9 cellular contexts compared by ENCODE assay signal in genomic region chr19:7870571-7871279, GRCh38. TPM values are rescaled to one million over a fixed set of nuclear protein-coding genes. Genes with fewer than 3 reads are reported as not detected.
A peak's percentile ranks its signal among the peaks of the same experiment; 100 is the strongest.
DNase-seq lines count a peak whose midpoint lies in the region; ATAC-seq, FAIRE-seq and TF ChIP-seq lines count a peak whose summit lies in the region.
"Had no signal": no experiment of that assay in that cellular context is flagged by ENCODE, and none has a peak within 500 bp of the region (broad histone marks: within the 10 kb centered on the region; RNA-seq: fewer than 3 reads in every experiment).

No MANE protein-coding gene starts in this region.

- no peaks in the 10 kb centered on the region for H3K36me3 ChIP-seq in CD4-positive, alpha-beta memory T cell (ENCODE audit: insufficient read depth, low read length)
- 0 out of 2 replicates have a peak, but pooled peaks cover 4% of the 10 kb centered on the region for H3K36me3 ChIP-seq in HAP-1 (replicated peaks)
- no peaks in the 10 kb centered on the region for H3K36me3 ChIP-seq in keratinocyte (ENCODE audit: control insufficient read depth in 2 of 2, extremely low read depth in 1 of 2, insufficient read depth in 2 of 2, low read length in 2 of 2)
- H3K36me3 ChIP-seq in tibial artery: no peaks in the 10 kb centered on the region

- H3K9me1 ChIP-seq in keratinocyte (ENCODE audit: control insufficient read depth, extremely low read depth, insufficient read depth, low read length): no peaks in the 10 kb centered on the region

- peaks cover 4% of the 10 kb centered on the region for H3K27me3 ChIP-seq in CD4-positive, alpha-beta memory T cell (ENCODE audit: insufficient read depth, low read length)
- H3K27me3 ChIP-seq in HAP-1 (ENCODE audit: low read depth): no peaks in the 10 kb centered on the region
- peaks cover 31% of the 10 kb centered on the region for H3K27me3 ChIP-seq in keratinocyte (ENCODE audit: control insufficient read depth, extremely low read depth, insufficient read depth, low read length)
- peaks cover 0 to 52% of the 10 kb centered on the region in 2 donors for H3K27me3 ChIP-seq in tibial artery

- H3K4me3 ChIP-seq in CD4-positive, alpha-beta memory T cell (ENCODE audit: low read length in 2 of 2): no peak overlapping the region
- H3K4me3 ChIP-seq in HAP-1: no peak overlapping the region
- H3K4me3 ChIP-seq in keratinocyte (ENCODE audit: control insufficient read depth in 2 of 3, extremely low read depth in 1 of 3, insufficient read depth in 2 of 3, low read depth in 1 of 3, low read length in 3 of 3): no peak overlapping the region
- H3K4me3 ChIP-seq in tibial artery: no peak overlapping the region

- ATAC-seq in activated naive CD8-positive, alpha-beta T cell treated with anti-CD3 and anti-CD28 coated beads, Interleukin-2, amount 10 ng/mL, durations not matched to agents 7 days and 5 days (ENCODE audit: low read depth): no peak
- ATAC-seq in GM21381 (IDR thresholded peaks at IDR 0.05; ENCODE audit: unreplicated experiment): no peak

- no peak overlapping the region for H3K9ac ChIP-seq in keratinocyte (ENCODE audit: control insufficient read depth, extremely low read depth, insufficient read depth, low read length)

- no peak overlapping the region for H3K27ac ChIP-seq in CD4-positive, alpha-beta memory T cell (ENCODE audit: low read depth, low read length)
- H3K27ac ChIP-seq in keratinocyte (ENCODE audit: control insufficient read depth, insufficient read depth, low read length) (no peak overlapping the region), tibial artery (no peak overlapping the region)

- peak overlapping the region in 3 of 7 donors; percentile 4 to 91 (median 35) for H3K27ac Mint-ChIP-seq in CD4-positive, alpha-beta memory T cell
- H3K27ac Mint-ChIP-seq in activated naive CD8-positive, alpha-beta T cell treated with anti-CD3 and anti-CD28 coated beads, Interleukin-2, amount 10 ng/mL, durations not matched to agents 7 days and 5 days: peak overlapping the region; percentile 76
- peak overlapping the region; percentile 95 for H3K27ac Mint-ChIP-seq in type B pancreatic cell

- POLR2A ChIA-PET in CD4-positive, alpha-beta memory T cell (lab: Charles Lee; ENCODE audit: partially characterized antibody): interaction anchor here (0.7 to 1.7 kb wide), 2 partner anchors 9 to 36 kb away, joined by 4 to 5 read pairs; no protein-coding TSS in a partner anchor
- POLR2A ChIA-PET in activated naive CD8-positive, alpha-beta T cell treated with anti-CD3 and anti-CD28 coated beads, Interleukin-2, amount 10 ng/mL, durations not matched to agents 7 days and 5 days (lab: Charles Lee): no interaction called here

- H3K36me3 Mint-ChIP-seq in CD4-positive, alpha-beta memory T cell: no peaks in the 10 kb centered on the region
- H3K36me3 Mint-ChIP-seq in activated naive CD8-positive, alpha-beta T cell treated with anti-CD3 and anti-CD28 coated beads, Interleukin-2, amount 10 ng/mL, durations not matched to agents 7 days and 5 days: no peaks in the 10 kb centered on the region
- peaks cover 4% of the 10 kb centered on the region for H3K36me3 Mint-ChIP-seq in type B pancreatic cell

- intact Hi-C loops in CD4-positive, alpha-beta memory T cell (cut with micrococcal nuclease): no loop called here
- intact Hi-C loops in tibial artery (cut with DNase I; ENCODE audit: low total_unique reads): no loop called here

- H4K20me1 ChIP-seq in keratinocyte (ENCODE audit: control insufficient read depth, extremely low read depth, insufficient read depth, low read length): peaks cover 2% of the 10 kb centered on the region

- peak; percentile 52 for FAIRE-seq in keratinocyte (lab: Jason Lieb, UNC)
- FAIRE-seq: islet of Langerhans had no signal

- in situ Hi-C loops in HAP-1 (cut with MboI; ENCODE audit: low sequenced_read_pairs): no loop called here

- CTCF ChIA-PET in CD4-positive, alpha-beta memory T cell (lab: Charles Lee; ENCODE audit: partially characterized antibody): interaction anchor here (0.5 to 1.0 kb wide), 3 partner anchors 9 to 448 kb away, joined by 3 read pairs; no protein-coding TSS in a partner anchor

- H3K4me1 Mint-ChIP-seq in CD4-positive, alpha-beta memory T cell: peaks cover 14 to 47% (median 25%) of the 10 kb centered on the region in 4 donors
- H3K4me1 Mint-ChIP-seq in activated naive CD8-positive, alpha-beta T cell treated with anti-CD3 and anti-CD28 coated beads, Interleukin-2, amount 10 ng/mL, durations not matched to agents 7 days and 5 days: peaks cover 23% of the 10 kb centered on the region
- H3K4me1 Mint-ChIP-seq in type B pancreatic cell (ENCODE audit: unreplicated experiment): peaks cover 13% of the 10 kb centered on the region

- TF ChIP-seq CTCF in keratinocyte (optimal IDR thresholded peaks at IDR 0.05 in 1 of 3, IDR thresholded peaks at IDR 0.05 in 1 of 3, conservative IDR thresholded peaks at IDR 0.05 in 1 of 3; ENCODE audit: extremely low read depth in 1 of 3, insufficient read depth in 2 of 3, low read length in 3 of 3) (no peak), type B pancreatic cell (conservative IDR thresholded peaks at IDR 0.05) (no peak), tibial artery (IDR thresholded peaks at IDR 0.05) (no peak)

- no peaks in the 10 kb centered on the region for H3K9me3 ChIP-seq in CD4-positive, alpha-beta memory T cell (ENCODE audit: control insufficient read depth in 1 of 2, low read length in 2 of 2)
- H3K9me3 ChIP-seq in HAP-1 (no peaks in the 10 kb centered on the region), keratinocyte (ENCODE audit: control insufficient read depth, low read depth, low read length) (no peaks in the 10 kb centered on the region), tibial artery (no peaks in the 10 kb centered on the region)

- H3K27me3 Mint-ChIP-seq in CD4-positive, alpha-beta memory T cell: peaks cover 5 to 17% of the 10 kb centered on the region in 2 donors
- H3K27me3 Mint-ChIP-seq in activated naive CD8-positive, alpha-beta T cell treated with anti-CD3 and anti-CD28 coated beads, Interleukin-2, amount 10 ng/mL, durations not matched to agents 7 days and 5 days: peaks cover 46% of the 10 kb centered on the region
- H3K27me3 Mint-ChIP-seq in type B pancreatic cell: peaks cover 24% of the 10 kb centered on the region

- H2AFZ ChIP-seq in keratinocyte (ENCODE audit: control insufficient read depth, low read length): no peak overlapping the region

- peaks cover 39% of the 10 kb centered on the region for H3K4me1 ChIP-seq in CD4-positive, alpha-beta memory T cell (ENCODE audit: insufficient read depth, low read length)
- peaks cover 37% of the 10 kb centered on the region for H3K4me1 ChIP-seq in HAP-1
- H3K4me1 ChIP-seq in keratinocyte (ENCODE audit: control insufficient read depth, extremely low read depth, insufficient read depth, low read length): peaks cover 20% of the 10 kb centered on the region
- H3K4me1 ChIP-seq in tibial artery: peaks cover 0 to 63% (median 44%) of the 10 kb centered on the region in 4 donors

- peak overlapping the region; percentile 2 to 80 (median 72) for H3K4me3 Mint-ChIP-seq in CD4-positive, alpha-beta memory T cell
- H3K4me3 Mint-ChIP-seq in activated naive CD8-positive, alpha-beta T cell treated with anti-CD3 and anti-CD28 coated beads, Interleukin-2, amount 10 ng/mL, durations not matched to agents 7 days and 5 days: peak overlapping the region; percentile 19
- H3K4me3 Mint-ChIP-seq in type B pancreatic cell: peak overlapping the region; percentile 84

- no peaks in the 10 kb centered on the region for H3K9me3 Mint-ChIP-seq in CD4-positive, alpha-beta memory T cell
- no peaks in the 10 kb centered on the region for H3K9me3 Mint-ChIP-seq in activated naive CD8-positive, alpha-beta T cell treated with anti-CD3 and anti-CD28 coated beads, Interleukin-2, amount 10 ng/mL, durations not matched to agents 7 days and 5 days
- no peaks in the 10 kb centered on the region for H3K9me3 Mint-ChIP-seq in type B pancreatic cell

- dilution Hi-C loops in keratinocyte (cut with MboI; ENCODE audit: extremely low pct_ligation_motif_present, low sequenced_read_pairs): no loop called here

- DNase-seq in CD4-positive, alpha-beta memory T cell: peak in 4 of 5 donors; percentile 30 to 81 (median 58)
- DNase-seq in HAP-1 (ENCODE audit: low spot score in 2 of 2) (peak; percentile 66 to 97), RPMI7951 (ENCODE audit: low read depth) (peak; percentile 72), keratinocyte (ENCODE audit: low read depth, low spot score) (no peak), type B pancreatic cell (ENCODE audit: extremely low spot score, unreplicated experiment) (peak; percentile 78), tibial artery (no peak)
- DNase-seq in activated naive CD8-positive, alpha-beta T cell treated with anti-CD3 and anti-CD28 coated beads, Interleukin-2, amount 10 ng/mL, durations not matched to agents 7 days and 5 days: peak; percentile 67

- peak overlapping the region; percentile 89 for H3K4me2 ChIP-seq in keratinocyte (ENCODE audit: control insufficient read depth, extremely low read depth, insufficient read depth, low read depth, low read length)

- no peaks in the 10 kb centered on the region for H3K79me2 ChIP-seq in keratinocyte (ENCODE audit: control insufficient read depth, insufficient read depth, low read length)

RNA-seq across cellular contexts. Expression of gene PRR36, which starts 3.5 kb away (rescaled TPM):
- total RNA-seq in CD4-positive, alpha-beta memory T cell: under 1 TPM; 0.29 to 0.36 TPM
- polyA plus RNA-seq in CD4-positive, alpha-beta memory T cell: under 1 TPM in 1 of 2 donors, not detected in 1; 0.06 TPM
- not detected in 2 replicates for total RNA-seq in RPMI7951 (2014; rRNA removed; shearing (Covaris generic))
- under 1 TPM; 0.40 to 0.78 TPM for total RNA-seq in activated naive CD8-positive, alpha-beta T cell treated with anti-CD3 and anti-CD28 coated beads, Interleukin-2, amount 10 ng/mL, durations not matched to agents 7 days and 5 days
- 0.05 TPM in 2 of 3 replicates, not detected in the other for polyA plus RNA-seq in keratinocyte
- not detected for polyA plus RNA-seq in keratinocyte (2011; ENCODE audit: low read depth)
- 0.04 and 0.08 TPM in 2 replicates for polyA plus RNA-seq in keratinocyte (2011; cell fraction: cytosol; rRNA removed)
- 0.04 and 0.07 TPM in 2 replicates for polyA plus RNA-seq in keratinocyte (2011; cell fraction: nucleus; rRNA removed)
- polyA plus RNA-seq in keratinocyte (2012; ENCODE audit: low replicate concordance): 0.08 and 0.21 TPM in 2 replicates
- not detected in 3 replicates for polyA minus RNA-seq in keratinocyte
- polyA minus RNA-seq in keratinocyte (2011; cell fraction: cytosol; rRNA and poly(A)+ RNA removed): not detected
- not detected in 2 replicates for polyA minus RNA-seq in keratinocyte (2011; cell fraction: nucleus; rRNA and poly(A)+ RNA removed)
- 8.5 and 10.9 TPM in 2 replicates for total RNA-seq in type B pancreatic cell (ENCODE audit: low replicate concordance)

RNA-seq across cellular contexts. Expression of gene LRRC8E, which starts 17.6 kb away (rescaled TPM):
- total RNA-seq in CD4-positive, alpha-beta memory T cell: not detected
- not detected for polyA plus RNA-seq in CD4-positive, alpha-beta memory T cell
- total RNA-seq in RPMI7951 (2014; rRNA removed; shearing (Covaris generic)): 5.2 and 7.3 TPM in 2 replicates
- total RNA-seq in activated naive CD8-positive, alpha-beta T cell treated with anti-CD3 and anti-CD28 coated beads, Interleukin-2, amount 10 ng/mL, durations not matched to agents 7 days and 5 days: not detected
- 11.5 to 22.2 TPM (median 13.5 TPM) in 3 replicates for polyA plus RNA-seq in keratinocyte
- 8.9 TPM for polyA plus RNA-seq in keratinocyte (2011; ENCODE audit: low read depth)
- polyA plus RNA-seq in keratinocyte (2011; cell fraction: cytosol; rRNA removed): 6.2 and 7.4 TPM in 2 replicates
- polyA plus RNA-seq in keratinocyte (2011; cell fraction: nucleus; rRNA removed): 23.6 and 28.4 TPM in 2 replicates
- polyA plus RNA-seq in keratinocyte (2012; ENCODE audit: low replicate concordance): 10.5 and 20.0 TPM in 2 replicates
- 14.7 to 18.5 TPM (median 18.4 TPM) in 3 replicates for polyA minus RNA-seq in keratinocyte
- 12.5 TPM for polyA minus RNA-seq in keratinocyte (2011; cell fraction: cytosol; rRNA and poly(A)+ RNA removed)
- 25.3 and 31.3 TPM in 2 replicates for polyA minus RNA-seq in keratinocyte (2011; cell fraction: nucleus; rRNA and poly(A)+ RNA removed)
- 4.3 and 7.4 TPM in 2 replicates for total RNA-seq in type B pancreatic cell (ENCODE audit: low replicate concordance)

RNA-seq across cellular contexts. Expression of gene MAP2K7, which starts 33.0 kb away (rescaled TPM):
- 10 to 100 TPM; 59.7 to 62.5 TPM for total RNA-seq in CD4-positive, alpha-beta memory T cell
- 1 to 10 TPM in 1 of 2 donors, under 1 TPM in 1; 0.57 to 2.5 TPM for polyA plus RNA-seq in CD4-positive, alpha-beta memory T cell
- total RNA-seq in RPMI7951 (2014; rRNA removed; shearing (Covaris generic)): 5.0 and 6.4 TPM in 2 replicates
- total RNA-seq in activated naive CD8-positive, alpha-beta T cell treated with anti-CD3 and anti-CD28 coated beads, Interleukin-2, amount 10 ng/mL, durations not matched to agents 7 days and 5 days: 10 to 100 TPM; 46.8 to 46.9 TPM
- polyA plus RNA-seq in keratinocyte: 8.4 to 11.7 TPM (median 10.9 TPM) in 3 replicates
- 15.8 TPM for polyA plus RNA-seq in keratinocyte (2011; ENCODE audit: low read depth)
- polyA plus RNA-seq in keratinocyte (2011; cell fraction: cytosol; rRNA removed): 5.2 and 11.4 TPM in 2 replicates
- 18.9 and 22.4 TPM in 2 replicates for polyA plus RNA-seq in keratinocyte (2011; cell fraction: nucleus; rRNA removed)
- 14.5 and 18.4 TPM in 2 replicates for polyA plus RNA-seq in keratinocyte (2012; ENCODE audit: low replicate concordance)
- 7.8 to 18.9 TPM (median 8.1 TPM) in 3 replicates for polyA minus RNA-seq in keratinocyte
- 23.4 TPM for polyA minus RNA-seq in keratinocyte (2011; cell fraction: cytosol; rRNA and poly(A)+ RNA removed)
- polyA minus RNA-seq in keratinocyte (2011; cell fraction: nucleus; rRNA and poly(A)+ RNA removed): 11.3 and 15.2 TPM in 2 replicates
- total RNA-seq in type B pancreatic cell (ENCODE audit: low replicate concordance): 38.2 and 42.2 TPM in 2 replicates

RNA-seq across cellular contexts. Expression of gene EVI5L, which starts 40.7 kb away (rescaled TPM):
- total RNA-seq in CD4-positive, alpha-beta memory T cell: 10 to 100 TPM; 11.9 to 14.1 TPM
- polyA plus RNA-seq in CD4-positive, alpha-beta memory T cell: 1 to 10 TPM; 1.1 to 2.8 TPM
- 6.8 and 8.1 TPM in 2 replicates for total RNA-seq in RPMI7951 (2014; rRNA removed; shearing (Covaris generic))
- total RNA-seq in activated naive CD8-positive, alpha-beta T cell treated with anti-CD3 and anti-CD28 coated beads, Interleukin-2, amount 10 ng/mL, durations not matched to agents 7 days and 5 days: 10 to 100 TPM in 1 of 2 experiments, 1 to 10 TPM in 1; 9.6 to 10.4 TPM
- polyA plus RNA-seq in keratinocyte: 7.5 to 14.8 TPM (median 8.5 TPM) in 3 replicates
- 7.9 TPM for polyA plus RNA-seq in keratinocyte (2011; ENCODE audit: low read depth)
- 13.9 and 14.5 TPM in 2 replicates for polyA plus RNA-seq in keratinocyte (2011; cell fraction: cytosol; rRNA removed)
- 18.2 and 28.8 TPM in 2 replicates for polyA plus RNA-seq in keratinocyte (2011; cell fraction: nucleus; rRNA removed)
- 13.3 and 15.3 TPM in 2 replicates for polyA plus RNA-seq in keratinocyte (2012; ENCODE audit: low replicate concordance)
- polyA minus RNA-seq in keratinocyte: 21.3 to 84.7 TPM (median 38.6 TPM) in 3 replicates
- polyA minus RNA-seq in keratinocyte (2011; cell fraction: cytosol; rRNA and poly(A)+ RNA removed): 23.8 TPM
- 9.5 and 11.1 TPM in 2 replicates for polyA minus RNA-seq in keratinocyte (2011; cell fraction: nucleus; rRNA and poly(A)+ RNA removed)
- 11.7 and 19.0 TPM in 2 replicates for total RNA-seq in type B pancreatic cell (ENCODE audit: low replicate concordance)

RNA-seq across cellular contexts. Expression of gene TGFBR3L, which starts 43.9 kb away (rescaled TPM):
- under 1 TPM; 0.93 to 1.00 TPM for total RNA-seq in CD4-positive, alpha-beta memory T cell
- not detected for polyA plus RNA-seq in CD4-positive, alpha-beta memory T cell
- 0.36 and 2.1 TPM in 2 replicates for total RNA-seq in RPMI7951 (2014; rRNA removed; shearing (Covaris generic))
- 1 to 10 TPM; 2.2 to 3.6 TPM for total RNA-seq in activated naive CD8-positive, alpha-beta T cell treated with anti-CD3 and anti-CD28 coated beads, Interleukin-2, amount 10 ng/mL, durations not matched to agents 7 days and 5 days
- polyA plus RNA-seq in keratinocyte: 0.28 to 0.72 TPM (median 0.68 TPM) in 3 replicates
- polyA plus RNA-seq in keratinocyte (2011; ENCODE audit: low read depth): 6.7 TPM
- 0.29 and 1.6 TPM in 2 replicates for polyA plus RNA-seq in keratinocyte (2011; cell fraction: cytosol; rRNA removed)
- polyA plus RNA-seq in keratinocyte (2011; cell fraction: nucleus; rRNA removed): 0.34 and 1.3 TPM in 2 replicates
- polyA plus RNA-seq in keratinocyte (2012; ENCODE audit: low replicate concordance): 1.8 and 10.1 TPM in 2 replicates
- polyA minus RNA-seq in keratinocyte: not detected in 3 replicates
- polyA minus RNA-seq in keratinocyte (2011; cell fraction: cytosol; rRNA and poly(A)+ RNA removed): not detected
- 1.5 TPM in 1 of 2 replicates, not detected in the other for polyA minus RNA-seq in keratinocyte (2011; cell fraction: nucleus; rRNA and poly(A)+ RNA removed)
- total RNA-seq in type B pancreatic cell (ENCODE audit: low replicate concordance): 1.1 and 2.4 TPM in 2 replicates

Comparison
In these comparisons a context has a peak if more than half of its experiments do, and no peak if none do; other contexts are left out.
1. DNase-seq: peak in CD4-positive, alpha-beta memory T cell (4 of 5), HAP-1 (2 of 2), RPMI7951 (single experiment), activated naive CD8-positive, alpha-beta T cell treated with anti-CD3 and anti-CD28 coated beads, Interleukin-2, amount 10 ng/mL, durations not matched to agents 7 days and 5 days (single experiment) and type B pancreatic cell (single experiment); none in keratinocyte (single experiment) and tibial artery (0 of 2).
2. H3K4me3 Mint-ChIP-seq: peak in every context shown above with its lines; median percentile 84 in type B pancreatic cell; 72 in CD4-positive, alpha-beta memory T cell; 19 in activated naive CD8-positive, alpha-beta T cell treated with anti-CD3 and anti-CD28 coated beads, Interleukin-2, amount 10 ng/mL, durations not matched to agents 7 days and 5 days.